In genomic region chr6:149847943-149848267, GRCh38 we compare ENCODE assay signal across 16 cellular contexts. TPM values are rescaled to one million over a fixed set of nuclear protein-coding genes. Genes with fewer than 3 reads are reported as not detected.
A peak's percentile ranks its signal among the peaks of the same experiment; 100 is the strongest.
DNase-seq lines count a peak whose midpoint lies in the region; ATAC-seq and TF ChIP-seq lines count a peak whose summit lies in the region.
"Had no signal": no experiment of that assay in that cellular context is flagged by ENCODE, and none has a peak within 500 bp of the region (broad histone marks: within the 10 kb centered on the region; RNA-seq: fewer than 3 reads in every experiment).

No MANE protein-coding gene starts in this region.

- DNase-seq in AG04450 (ENCODE audit: low read depth, low spot score) (no peak), NCI-H69 (lab: John Stamatoyannopoulos, UW) (peak; percentile 62), chondrocyte (ENCODE audit: low spot score) (no peak), osteocyte (ENCODE audit: extremely low spot score, unreplicated experiment) (no peak), HUDEP-2 (lab: John Stamatoyannopoulos, UW; ENCODE audit: unreplicated experiment in 76 of 76) (no peak), DMS153 (lab: John Stamatoyannopoulos, UW) (no peak), HuH-7.5 (ENCODE audit: low spot score) (no peak)
- DNase-seq: activated T-cell treated with anti-CD3 and anti-CD28 coated beads, Interleukin-2, amount 50 U/mL, for 24 hours; GOT3; KG1; kidney had no signal

- H3K4me3 Mint-ChIP-seq in chondrocyte (ENCODE audit: unreplicated experiment) = no peak overlapping the region
- no peak overlapping the region for H3K4me3 Mint-ChIP-seq in osteocyte (ENCODE audit: unreplicated experiment)
- H3K4me3 Mint-ChIP-seq: activated naive CD4-positive, alpha-beta T cell treated with anti-CD3 and anti-CD28 coated beads, Interleukin-2, amount 50 U/mL, for 24 hours; activated T-cell treated with anti-CD3 and anti-CD28 coated beads, Interleukin-2, amount 50 U/mL, for 24 hours; neural progenitor cell had no signal

- H3K9me3 Mint-ChIP-seq in chondrocyte (ENCODE audit: low read depth) (no peaks in the 10 kb centered on the region), osteocyte (ENCODE audit: unreplicated experiment) (no peaks in the 10 kb centered on the region)
- H3K9me3 Mint-ChIP-seq: activated naive CD4-positive, alpha-beta T cell treated with anti-CD3 and anti-CD28 coated beads, Interleukin-2, amount 50 U/mL, for 24 hours; activated T-cell treated with anti-CD3 and anti-CD28 coated beads, Interleukin-2, amount 50 U/mL, for 24 hours; neural progenitor cell had no signal

- no peak overlapping the region for H3K4me3 ChIP-seq in AG04450 (ENCODE audit: low read depth, low read length)
- H3K4me3 ChIP-seq: dorsolateral prefrontal cortex, neural progenitor cell had no signal

- H3K9me3 ChIP-seq in AG04450 (ENCODE audit: control insufficient read depth, insufficient read depth, low read length) = no peaks in the 10 kb centered on the region

- H3K27ac ChIP-seq in AG04450 (ENCODE audit: low read depth, low read length) = peak overlapping the region; percentile 58
- H3K27ac ChIP-seq: HL-60, neural progenitor cell had no signal

- POLR2A ChIA-PET in AG04450 (lab: Yijun Ruan, JAX) = interaction anchor here (0.7 to 1.1 kb wide), 3 partner anchors 9 to 24 kb away, joined by 3 to 5 read pairs (median 3); no protein-coding TSS in a partner anchor

- peaks cover 72% of the 10 kb centered on the region for H3K4me1 Mint-ChIP-seq in chondrocyte (ENCODE audit: low read depth)
- peaks cover 50% of the 10 kb centered on the region for H3K4me1 Mint-ChIP-seq in osteocyte (ENCODE audit: unreplicated experiment)

- no peak for ATAC-seq in HG03159 (IDR thresholded peaks at IDR 0.05; ENCODE audit: unreplicated experiment)

- H3K36me3 Mint-ChIP-seq in chondrocyte (ENCODE audit: low read depth) (peaks cover 8% of the 10 kb centered on the region), osteocyte (ENCODE audit: unreplicated experiment) (peaks cover 17% of the 10 kb centered on the region)
- H3K36me3 Mint-ChIP-seq: activated naive CD4-positive, alpha-beta T cell treated with anti-CD3 and anti-CD28 coated beads, Interleukin-2, amount 50 U/mL, for 24 hours had no signal

- TF ChIP-seq CTCF in AG04450 (IDR thresholded peaks at IDR 0.05; ENCODE audit: low read depth, low read length) (no peak), chondrocyte (IDR thresholded peaks at IDR 0.05) (no peak), osteocyte (IDR thresholded peaks at IDR 0.05) (no peak)

- no peaks in the 10 kb centered on the region for H3K27me3 ChIP-seq in AG04450 (ENCODE audit: control insufficient read depth, insufficient read depth, low read length)
- H3K27me3 ChIP-seq: dorsolateral prefrontal cortex, neural progenitor cell had no signal

- H3K27ac Mint-ChIP-seq in chondrocyte (ENCODE audit: unreplicated experiment) = peak overlapping the region; percentile 93
- peak overlapping the region; percentile 80 for H3K27ac Mint-ChIP-seq in osteocyte (ENCODE audit: unreplicated experiment)
- H3K27ac Mint-ChIP-seq: activated naive CD4-positive, alpha-beta T cell treated with anti-CD3 and anti-CD28 coated beads, Interleukin-2, amount 50 U/mL, for 24 hours; activated T-cell treated with anti-CD3 and anti-CD28 coated beads, Interleukin-2, amount 50 U/mL, for 24 hours; neural progenitor cell had no signal

- no peaks in the 10 kb centered on the region for H3K27me3 Mint-ChIP-seq in chondrocyte (ENCODE audit: low read depth)
- no peaks in the 10 kb centered on the region for H3K27me3 Mint-ChIP-seq in osteocyte (ENCODE audit: unreplicated experiment)
- H3K27me3 Mint-ChIP-seq: activated naive CD4-positive, alpha-beta T cell treated with anti-CD3 and anti-CD28 coated beads, Interleukin-2, amount 50 U/mL, for 24 hours; activated T-cell treated with anti-CD3 and anti-CD28 coated beads, Interleukin-2, amount 50 U/mL, for 24 hours had no signal

- CTCF ChIA-PET in AG04450 (lab: Charles Lee) = interaction anchor here (0.5 to 0.9 kb wide), 2 partner anchors 14 to 103 kb away, joined by 5 to 8 read pairs; no protein-coding TSS in a partner anchor

RNA-seq across cellular contexts. Expression of gene LRP11, which starts 16.3 kb away (rescaled TPM):
- polyA plus RNA-seq in AG04450 (2011; rRNA removed) = 64.3 and 71.0 TPM in 2 replicates
- 108 and 110 TPM in 2 replicates for polyA minus RNA-seq in AG04450 (2011; rRNA and poly(A)+ RNA removed)
- total RNA-seq in chondrocyte (61.4 to 81.7 TPM (median 61.9 TPM) in 3 replicates), osteocyte (59.6 and 75.2 TPM in 2 replicates)

RNA-seq across cellular contexts. Expression of gene RAET1E, which starts 50.0 kb away (rescaled TPM):
- not detected in 2 replicates for polyA plus RNA-seq in AG04450 (2011; rRNA removed)
- 0.23 TPM in 1 of 2 replicates, not detected in the other for polyA minus RNA-seq in AG04450 (2011; rRNA and poly(A)+ RNA removed)
- not detected in 3 replicates for total RNA-seq in chondrocyte
- total RNA-seq in osteocyte = not detected in 2 replicates
